ENCODE assay signal across 11 cellular contexts in the genomic region with DNA sequence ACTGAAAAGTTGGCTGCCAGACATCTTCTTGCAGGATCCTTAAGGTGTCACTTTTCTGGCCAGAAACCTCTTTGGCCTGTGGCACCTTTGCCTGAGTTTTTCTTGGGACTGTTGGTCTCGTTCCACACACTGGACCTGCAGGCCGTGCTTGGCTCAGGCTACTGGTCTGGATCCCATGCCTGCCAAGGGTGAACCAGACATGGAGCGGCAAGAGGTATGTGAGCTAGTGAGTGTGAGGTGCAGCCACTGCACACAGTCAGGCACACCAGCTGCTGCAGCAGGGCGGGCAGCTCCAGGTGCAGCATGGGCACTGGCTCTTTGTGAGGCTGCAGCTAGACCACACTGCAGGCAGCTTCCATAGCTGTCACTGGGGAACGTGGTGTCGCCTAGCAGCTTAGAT. TPM values are rescaled to one million over a fixed set of nuclear protein-coding genes. Genes with fewer than 3 reads are reported as not detected.
DNase-seq lines count a peak whose midpoint lies in the region; ATAC-seq and TF ChIP-seq lines count a peak whose summit lies in the region.
"Had no signal": no experiment of that assay in that cellular context is flagged by ENCODE, and none has a peak within 500 bp of the region (broad histone marks: within the 10 kb centered on the region; RNA-seq: fewer than 3 reads in every experiment).

No MANE protein-coding gene starts in this region.

- H3K4me1 ChIP-seq in BLaER1 (peaks cover 1% of the 10 kb centered on the region), heart left ventricle (peaks cover 0 to 24% (median 7%) of the 10 kb centered on the region in 12 donors), right cardiac atrium (ENCODE audit: control insufficient read depth, insufficient read depth, low read length) (no peaks in the 10 kb centered on the region), tibial artery (peaks cover 0 to 54% (median 15%) of the 10 kb centered on the region in 4 donors)

- CTCF ChIA-PET in activated CD8-positive, alpha-beta memory T cell treated with anti-CD3 and anti-CD28 coated beads, Interleukin-2, amount 10 ng/mL, durations not matched to agents 7 days and 5 days (lab: Charles Lee): no interaction called here

- H3K27me3 ChIP-seq in BLaER1 (no peaks in the 10 kb centered on the region), heart left ventricle (no peaks in the 10 kb centered on the region), right cardiac atrium (ENCODE audit: control insufficient read depth, insufficient read depth) (no peaks in the 10 kb centered on the region), tibial artery (no peaks in the 10 kb centered on the region)

- no peak overlapping the region for H3K27ac ChIP-seq in BLaER1
- peak overlapping the region in 2 of 12 donors; percentile 47 to 67 for H3K27ac ChIP-seq in heart left ventricle
- H3K27ac ChIP-seq in right cardiac atrium (ENCODE audit: low read length): no peak overlapping the region
- H3K27ac ChIP-seq in tibial artery: peak overlapping the region; percentile 36 to 56

- no peak for TF ChIP-seq CTCF in heart left ventricle (IDR thresholded peaks at IDR 0.05)
- no peak for TF ChIP-seq CTCF in tibial artery (IDR thresholded peaks at IDR 0.05)

- H3K4me3 ChIP-seq in BLaER1 (peak overlapping the region; percentile 38), heart left ventricle (no peak overlapping the region), right cardiac atrium (ENCODE audit: low read length) (no peak overlapping the region), tibial artery (no peak overlapping the region)
- H3K4me3 ChIP-seq: GM23338 had no signal

- H3K9me3 ChIP-seq in BLaER1 (peaks cover 78% of the 10 kb centered on the region), heart left ventricle (peaks cover 0 to 38% (median 0%) of the 10 kb centered on the region in 12 donors), right cardiac atrium (ENCODE audit: control insufficient read depth, low read length) (no peaks in the 10 kb centered on the region), tibial artery (peaks cover 0 to 5% (median 0%) of the 10 kb centered on the region in 3 donors)

- peaks cover 20% of the 10 kb centered on the region for H3K9me3 Mint-ChIP-seq in activated CD8-positive, alpha-beta memory T cell treated with anti-CD3 and anti-CD28 coated beads, Interleukin-2, amount 10 ng/mL, durations not matched to agents 7 days and 5 days (ENCODE audit: low read depth)

- TF ChIP-seq POLR2A in heart left ventricle (IDR thresholded peaks at IDR 0.05): no peak

- H3K27ac Mint-ChIP-seq in activated CD8-positive, alpha-beta memory T cell treated with anti-CD3 and anti-CD28 coated beads, Interleukin-2, amount 10 ng/mL, durations not matched to agents 7 days and 5 days: no peak overlapping the region
- H3K27ac Mint-ChIP-seq: CD4-positive, CD25-positive, alpha-beta regulatory T cell; GM23338; H9; IgD-negative memory B cell had no signal

- intact Hi-C loops in heart left ventricle (cut with DNase I) (no loop called here), right cardiac atrium (cut with DNase I) (no loop called here), tibial artery (cut with DNase I; ENCODE audit: low total_unique reads) (no loop called here)

- WGBS in heart left ventricle, 4 donors: 60 to 74% (median 67%) methylated on average over 5 to 6 of the region's 6 CpGs
- 82% methylated on average over 6 of the region's 6 CpGs for WGBS in right cardiac atrium

- no peaks in the 10 kb centered on the region for H3K4me1 Mint-ChIP-seq in activated CD8-positive, alpha-beta memory T cell treated with anti-CD3 and anti-CD28 coated beads, Interleukin-2, amount 10 ng/mL, durations not matched to agents 7 days and 5 days
- H3K4me1 Mint-ChIP-seq: GM23338, H9 had no signal

- no peak overlapping the region for H3K4me3 Mint-ChIP-seq in activated CD8-positive, alpha-beta memory T cell treated with anti-CD3 and anti-CD28 coated beads, Interleukin-2, amount 10 ng/mL, durations not matched to agents 7 days and 5 days
- H3K4me3 Mint-ChIP-seq: CD4-positive, CD25-positive, alpha-beta regulatory T cell; GM23338; H9 had no signal

- no peak overlapping the region for H3K4me2 ChIP-seq in BLaER1
- H3K4me2 ChIP-seq: GM23338 had no signal

- ATAC-seq in heart left ventricle: peak; percentile 63 to 92 (median 88)
- ATAC-seq in right cardiac atrium: peak; percentile 55 to 63
- no peak for ATAC-seq in activated CD8-positive, alpha-beta memory T cell treated with anti-CD3 and anti-CD28 coated beads, Interleukin-2, amount 10 ng/mL, durations not matched to agents 7 days and 5 days
- ATAC-seq: GM23338 had no signal

- no peaks in the 10 kb centered on the region for H3K27me3 Mint-ChIP-seq in activated CD8-positive, alpha-beta memory T cell treated with anti-CD3 and anti-CD28 coated beads, Interleukin-2, amount 10 ng/mL, durations not matched to agents 7 days and 5 days
- H3K27me3 Mint-ChIP-seq: CD4-positive, CD25-positive, alpha-beta regulatory T cell; IgD-negative memory B cell had no signal

- H3K36me3 ChIP-seq in BLaER1 (peaks cover 40% of the 10 kb centered on the region), heart left ventricle (no peaks in the 10 kb centered on the region), tibial artery (peaks cover 0 to 7% (median 0%) of the 10 kb centered on the region in 3 donors)

- no peak overlapping the region for H3K9ac ChIP-seq in BLaER1

- H4K20me1 ChIP-seq in BLaER1: peaks cover 8% of the 10 kb centered on the region; the same call in 1 of the 2 replicates

- peak; percentile 33 to 74 (median 53) for DNase-seq in heart left ventricle
- peak in 2 of 3 donors; percentile 41 to 51 for DNase-seq in right cardiac atrium
- no peak for DNase-seq in tibial artery
- DNase-seq in activated CD8-positive, alpha-beta memory T cell treated with anti-CD3 and anti-CD28 coated beads, Interleukin-2, amount 10 ng/mL, durations not matched to agents 7 days and 5 days: no peak
- no peak for DNase-seq in AG08395 (ENCODE audit: low spot score)
- DNase-seq in 8988T: no peak
- DNase-seq: CD4-positive, CD25-positive, alpha-beta regulatory T cell; H9 had no signal

- peaks cover 21% of the 10 kb centered on the region for H3K36me3 Mint-ChIP-seq in activated CD8-positive, alpha-beta memory T cell treated with anti-CD3 and anti-CD28 coated beads, Interleukin-2, amount 10 ng/mL, durations not matched to agents 7 days and 5 days

RNA-seq across cellular contexts. Expression of gene NDUFAF2, which starts 47.9 kb away (rescaled TPM):
- total RNA-seq in heart left ventricle (10 to 100 TPM; 22.9 to 50.1 (median 34.4) TPM), right cardiac atrium (10 to 100 TPM; 32.0 to 38.8 (median 34.6) TPM)
- polyA plus RNA-seq in heart left ventricle (10 to 100 TPM; 83.6 to 87.7 TPM), right cardiac atrium (74.6 TPM)
- total RNA-seq in activated CD8-positive, alpha-beta memory T cell treated with anti-CD3 and anti-CD28 coated beads, Interleukin-2, amount 10 ng/mL, durations not matched to agents 7 days and 5 days: 10 to 100 TPM; 23.9 to 26.7 TPM

RNA-seq across cellular contexts. Expression of gene ERCC8, which starts 48.0 kb away (rescaled TPM):
- total RNA-seq in heart left ventricle: 10 to 100 TPM in 1 of 9 donors, 1 to 10 TPM in 8; 5.0 to 10.1 (median 6.1) TPM
- 1 to 10 TPM; 3.0 to 6.4 TPM for polyA plus RNA-seq in heart left ventricle
- 1 to 10 TPM; 6.7 to 9.6 (median 8.1) TPM for total RNA-seq in right cardiac atrium
- 5.1 TPM for polyA plus RNA-seq in right cardiac atrium
- 10 to 100 TPM in 1 of 2 experiments, 1 to 10 TPM in 1; 7.6 to 10.2 TPM for total RNA-seq in activated CD8-positive, alpha-beta memory T cell treated with anti-CD3 and anti-CD28 coated beads, Interleukin-2, amount 10 ng/mL, durations not matched to agents 7 days and 5 days

Comparison
In these comparisons a context has a peak if more than half of its experiments do, and no peak if none do; other contexts are left out.
1. H3K27ac ChIP-seq: peak in tibial artery (2 of 2); none in BLaER1 (single experiment) and right cardiac atrium (single experiment).
2. DNase-seq: peak in heart left ventricle (5 of 5) and right cardiac atrium (2 of 3); none in tibial artery (0 of 2), activated CD8-positive, alpha-beta memory T cell treated with anti-CD3 and anti-CD28 coated beads, Interleukin-2, amount 10 ng/mL, durations not matched to agents 7 days and 5 days (single experiment), AG08395 (single experiment) and 8988T (single experiment).